Comparison of ENCODE assay signal across 8 cellular contexts in the genomic region with DNA sequence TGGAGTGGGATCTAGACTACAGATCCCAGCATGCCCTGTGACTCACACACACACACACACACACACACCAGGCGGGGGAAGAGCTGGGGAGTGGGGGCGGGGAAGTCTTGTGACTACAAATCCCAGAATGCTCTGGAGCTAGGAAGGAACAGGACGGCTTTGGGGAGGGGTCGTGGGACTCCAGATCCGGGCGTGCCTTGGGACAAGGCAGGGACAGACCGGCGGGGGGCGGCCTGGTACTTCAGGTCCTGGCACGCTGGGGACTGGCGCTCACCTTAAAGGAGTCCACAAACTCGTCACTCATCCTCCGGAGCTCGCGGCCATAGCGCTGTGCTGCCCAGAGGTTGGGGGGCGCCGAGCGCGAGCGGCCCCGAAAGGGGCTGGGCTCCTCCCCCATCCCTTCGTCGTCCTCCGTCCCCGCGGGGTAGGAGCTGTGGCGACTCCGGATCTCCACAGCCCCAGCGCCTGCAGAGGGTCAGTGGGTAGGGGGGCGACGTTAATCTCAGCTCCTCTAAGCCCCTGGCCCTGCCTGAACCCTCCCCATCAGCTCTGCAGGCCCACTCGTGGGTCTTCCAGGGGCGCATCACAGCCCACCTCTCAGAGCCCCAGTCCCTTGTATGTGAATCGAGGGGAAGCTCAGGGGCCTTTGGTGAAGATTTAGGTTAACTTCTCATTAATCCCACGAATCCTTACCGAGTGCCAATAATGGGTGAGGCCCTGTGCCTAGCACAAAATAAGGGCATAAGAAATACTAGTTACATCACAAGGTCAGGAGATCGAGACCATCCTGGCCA. TPM values are rescaled to one million over a fixed set of nuclear protein-coding genes. Genes with fewer than 3 reads are reported as not detected.
DNase-seq lines count a peak whose midpoint lies in the region; ATAC-seq and TF ChIP-seq lines count a peak whose summit lies in the region.

No MANE protein-coding gene starts in this region.

- peaks cover 38% of the 10 kb centered on the region for H3K4me1 ChIP-seq in PC-3 (ENCODE audit: insufficient read depth, low read length)

- H3K4me3 ChIP-seq in PC-3 (ENCODE audit: low read length) (peak overlapping the region; percentile 68), epithelial cell of proximal tubule (ENCODE audit: low read depth, low read length) (peak overlapping the region; percentile 76)

- peak overlapping the region; percentile 87 for H3K4me2 ChIP-seq in PC-3 (ENCODE audit: low read length)

- DNase-seq in DMS 273 (lab: John Stamatoyannopoulos, UW; ENCODE audit: unreplicated experiment) (peak; percentile 90), HuH-7 (ENCODE audit: low spot score) (peak; percentile 70), PC-3 (peak; percentile 76), epithelial cell of proximal tubule (ENCODE audit: low read depth) (no peak), mucosa of gallbladder (ENCODE audit: low spot score) (peak; percentile 92)
- DNase-seq in activated T-cell treated with anti-CD3 and anti-CD28 coated beads, Interleukin-2, amount 50 U/mL, for 1 hour = peak; percentile 84
- peak; percentile 62 to 70 for DNase-seq in stimulated activated CD8-positive, alpha-beta memory T cell treated with anti-CD3 and anti-CD28 coated beads, Interleukin-2, amount 100 ng/mL, for 48 hours (ENCODE audit: low read depth in 2 of 2)

- H3K9ac ChIP-seq in PC-3 (ENCODE audit: low read length) = peak overlapping the region; percentile 56

- H3K27ac ChIP-seq in PC-3 (ENCODE audit: low read length) = peak overlapping the region; percentile 83

- H3F3A ChIP-seq in PC-3 (ENCODE audit: low read length, unreplicated experiment) = no peaks in the 10 kb centered on the region

- H2AFZ ChIP-seq in PC-3 (ENCODE audit: low read length) = peak overlapping the region; percentile 69

- TF ChIP-seq CTCF in PC-3 (conservative IDR thresholded peaks at IDR 0.05; ENCODE audit: low read depth, low read length) = no peak
- TF ChIP-seq CTCF in epithelial cell of proximal tubule (conservative IDR thresholded peaks at IDR 0.05; ENCODE audit: low read depth, low read length) = peak; percentile 18

- POLR2A ChIA-PET in PC-3 (lab: Charles Lee; ENCODE audit: unreplicated experiment) = interaction anchor here (0.5 to 0.6 kb wide), 3 partner anchors 46 to 87 kb away, joined by 3 to 10 read pairs (median 5); no protein-coding TSS in a partner anchor

- no peaks in the 10 kb centered on the region for H3K27me3 ChIP-seq in PC-3 (ENCODE audit: low read length)

- peaks cover 8% of the 10 kb centered on the region; the same call in 1 of the 2 replicates for H3K36me3 ChIP-seq in PC-3 (ENCODE audit: low read depth, low read length)

- H3K79me2 ChIP-seq in PC-3 (ENCODE audit: low read length) = peaks cover 14% of the 10 kb centered on the region; the same call in 1 of the 2 replicates

- no peaks in the 10 kb centered on the region for H3K9me2 ChIP-seq in PC-3 (replicated peaks; ENCODE audit: low read length)

- peak; percentile 1; the same call in 1 of the 2 replicates for ATAC-seq in PC-3
- ATAC-seq in HG03378 (IDR thresholded peaks at IDR 0.05; ENCODE audit: unreplicated experiment) = no peak

- H3K9me3 ChIP-seq in PC-3 (ENCODE audit: low read length) = no peaks in the 10 kb centered on the region

- CTCF ChIA-PET in PC-3 (lab: Charles Lee) = interaction anchor here (1.5 to 1.6 kb wide), 2 partner anchors 30 to 33 kb away, joined by 6 to 13 read pairs; no protein-coding TSS in a partner anchor

- BruUV-seq in PC-3 (replicated peaks; lab: Mats Ljungman, UMichigan) = no TSS peak

- no peaks in the 10 kb centered on the region for H4K20me1 ChIP-seq in PC-3 (ENCODE audit: low read length)

- intact Hi-C loops in PC-3 (cut with micrococcal nuclease) = loop anchor here (2.0 kb wide), 3 partner anchors 13 to 33 kb away; partner anchors contain the start of genes BAD, ESRRA, GPR137 and PPP1R14B

RNA-seq across cellular contexts. Expression of gene BAD, which starts 12.9 kb away (rescaled TPM):
- 360 and 368 TPM in 2 replicates for total RNA-seq in PC-3 (2014; rRNA removed)
- total RNA-seq in epithelial cell of proximal tubule = 113 and 156 TPM in 2 replicates
- 112 TPM for total RNA-seq in mucosa of gallbladder

RNA-seq across cellular contexts. Expression of gene GPR137, which starts 14.1 kb away (rescaled TPM):
- total RNA-seq in PC-3 (2014; rRNA removed) (32.4 and 47.5 TPM in 2 replicates), epithelial cell of proximal tubule (16.3 and 24.8 TPM in 2 replicates), mucosa of gallbladder (105 TPM)

RNA-seq across cellular contexts. Expression of gene KCNK4, which starts 19.6 kb away (rescaled TPM):
- total RNA-seq in PC-3 (2014; rRNA removed) = 1.2 TPM in 1 of 2 replicates, not detected in the other
- 0.51 TPM in 1 of 2 replicates, not detected in the other for total RNA-seq in epithelial cell of proximal tubule
- not detected for total RNA-seq in mucosa of gallbladder

RNA-seq across cellular contexts. Expression of gene PLCB3, which starts 20.2 kb away (rescaled TPM):
- total RNA-seq in PC-3 (2014; rRNA removed) (69.0 and 88.3 TPM in 2 replicates), epithelial cell of proximal tubule (42.8 and 43.5 TPM in 2 replicates), mucosa of gallbladder (42.4 TPM)

RNA-seq across cellular contexts. Expression of gene PPP1R14B, which starts 24.8 kb away (rescaled TPM):
- 1,496 and 2,060 TPM in 2 replicates for total RNA-seq in PC-3 (2014; rRNA removed)
- total RNA-seq in epithelial cell of proximal tubule = 674 and 753 TPM in 2 replicates
- total RNA-seq in mucosa of gallbladder = 74.7 TPM
